ENCODE assay signal across 36 cellular contexts in the genomic region with DNA sequence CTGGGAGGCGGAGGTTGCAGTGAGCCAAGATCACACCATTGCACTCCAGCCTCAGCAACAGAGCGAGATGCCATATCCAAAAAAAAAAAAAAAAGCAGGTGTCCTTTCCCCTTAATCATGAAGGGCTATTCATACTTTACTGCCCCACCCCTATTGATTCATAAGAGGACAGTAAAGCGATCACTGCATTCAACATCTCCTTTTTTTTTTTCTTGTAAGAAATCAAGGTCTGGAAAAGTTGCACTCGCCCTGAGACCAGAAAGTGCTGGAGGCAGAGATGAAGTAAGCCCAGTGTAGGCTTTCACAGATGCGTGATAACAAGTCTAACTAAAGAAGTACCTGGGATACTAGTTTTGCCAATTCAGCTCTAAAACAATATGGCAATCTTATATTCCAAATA.
"Had no signal": no experiment of that assay in that cellular context is flagged by ENCODE, and none has a peak within 500 bp of the region (broad histone marks: within the 10 kb centered on the region; RNA-seq: fewer than 3 reads in every experiment).

No MANE protein-coding gene starts in this region.

- DNase-seq: activated B cell treated with CpG ODN at 0.5 μM for 24 hours; activated CD4-positive, alpha-beta memory T cell treated with anti-CD3 and anti-CD28 coated beads for 36 hours; activated CD4-positive, alpha-beta T cell treated with anti-CD3 and anti-CD28 coated beads for 4 hours; activated CD4-positive, alpha-beta T cell treated with anti-CD3 and anti-CD28 coated beads, Interleukin-2, amount 10 ng/mL, durations not matched to agents 24 days and 14 days; activated CD4-positive, alpha-beta T cell treated with anti-CD3 and anti-CD28 coated beads, Interleukin-2, amount 50 U/mL, for 1 hour; activated CD4-positive, alpha-beta T cell treated with anti-CD3 and anti-CD28 coated beads, Interleukin-2, amount 50 U/mL, for 4 hours; activated CD4-positive, CD25-positive, alpha-beta regulatory T cell treated with anti-CD3 and anti-CD28 coated beads, Interleukin-2, amount 50 U/mL, for 72 hours; activated CD8-positive, alpha-beta memory T cell treated with anti-CD3 and anti-CD28 coated beads for 24 hours; activated CD8-positive, alpha-beta memory T cell treated with anti-CD3 and anti-CD28 coated beads, Interleukin-2, amount 10 ng/mL, durations not matched to agents 7 days and 5 days; activated CD8-positive, alpha-beta memory T cell treated with anti-CD3 and anti-CD28 coated beads, Interleukin-2, amount 50 U/mL, for 48 hours; activated CD8-positive, alpha-beta T cell treated with anti-CD3 and anti-CD28 coated beads for 36 hours; activated effector memory CD4-positive, alpha-beta T cell treated with Interleukin-2 at 50 U/mL for 16 hours; activated gamma-delta T cell; activated naive CD4-positive, alpha-beta T cell treated with anti-CD3 and anti-CD28 coated beads, Interleukin-2, amount 10 ng/mL, durations not matched to agents 7 days and 5 days; activated naive CD4-positive, alpha-beta T cell treated with Interleukin-2 at 50 U/mL for 16 hours; activated naive CD8-positive, alpha-beta T cell treated with anti-CD3 and anti-CD28 coated beads, Interleukin-2, amount 10 ng/mL, durations not matched to agents 7 days and 5 days; activated naive CD8-positive, alpha-beta T cell treated with anti-CD3 and anti-CD28 coated beads, Interleukin-2, amount 50 U/mL, for 24 hours; activated T-cell treated with anti-CD3 and anti-CD28 coated beads, Interleukin-2, amount 50 U/mL, for 24 hours; activated T-cell treated with anti-CD3 and anti-CD28 coated beads, Interleukin-2, amount 50 U/mL, for 48 hours; amygdala; anterior cingulate cortex; caudate nucleus; cerebellar nuclear complex; T-helper 1 cell; T-helper 2 cell; T-helper 9 cell had no signal

- H3K27me3 ChIP-seq: ascending aorta, cardiac muscle cell had no signal

- H3K9me3 Mint-ChIP-seq: activated B cell treated with CpG ODN at 0.5 μM for 24 hours; activated CD4-positive, alpha-beta memory T cell treated with anti-CD3 and anti-CD28 coated beads for 36 hours; activated CD4-positive, alpha-beta T cell treated with anti-CD3 and anti-CD28 coated beads, Interleukin-2, amount 10 ng/mL, durations not matched to agents 24 days and 14 days; activated CD8-positive, alpha-beta T cell treated with anti-CD3 and anti-CD28 coated beads for 36 hours; activated naive CD4-positive, alpha-beta T cell treated with anti-CD3 and anti-CD28 coated beads, Interleukin-2, amount 10 ng/mL, durations not matched to agents 7 days and 5 days; activated naive CD4-positive, alpha-beta T cell treated with anti-CD3 and anti-CD28 coated beads, Interleukin-2, amount 50 U/mL, for 24 hours; activated naive CD8-positive, alpha-beta T cell treated with anti-CD3 and anti-CD28 coated beads, Interleukin-2, amount 10 ng/mL, durations not matched to agents 7 days and 5 days; activated naive CD8-positive, alpha-beta T cell treated with anti-CD3 and anti-CD28 coated beads, Interleukin-2, amount 50 U/mL, for 24 hours; activated T-cell treated with anti-CD3 and anti-CD28 coated beads, Interleukin-2, amount 50 U/mL, for 24 hours; activated T-helper 2 cell treated with anti-CD3 and anti-CD28 coated beads, Interferon-gamma antibody, Interleukin-2, Interleukin-4, amounts not matched to agents 10 μg/mL and 5 μg/mL and 100 μg/mL, durations not matched to agents 14 hours and 24 hours and 36 hours; brain; central memory CD8-positive, alpha-beta T cell; T-helper 1 cell treated with Interleukin-12 subunit alpha and Interleukin-12 subunit beta and Interleukin-4 antibody, amounts not matched to agents 30 μg/mL and 1 μg/mL, for 36 hours; T-helper 2 cell treated with Interferon-gamma antibody and Interleukin-4, amounts not matched to agents 5 μg/mL and 100 μg/mL, for 36 hours had no signal

- H3K27ac Mint-ChIP-seq: activated B cell treated with CpG ODN at 0.5 μM for 24 hours; activated CD4-positive, alpha-beta memory T cell treated with anti-CD3 and anti-CD28 coated beads for 36 hours; activated CD4-positive, alpha-beta T cell treated with anti-CD3 and anti-CD28 coated beads, Interleukin-2, amount 10 ng/mL, durations not matched to agents 24 days and 14 days; activated CD8-positive, alpha-beta memory T cell treated with anti-CD3 and anti-CD28 coated beads, Interleukin-2, amount 10 ng/mL, durations not matched to agents 7 days and 5 days; activated CD8-positive, alpha-beta T cell treated with anti-CD3 and anti-CD28 coated beads for 36 hours; activated naive CD4-positive, alpha-beta T cell treated with anti-CD3 and anti-CD28 coated beads, Interleukin-2, amount 10 ng/mL, durations not matched to agents 7 days and 5 days; activated naive CD4-positive, alpha-beta T cell treated with anti-CD3 and anti-CD28 coated beads, Interleukin-2, amount 50 U/mL, for 24 hours; activated naive CD8-positive, alpha-beta T cell; activated naive CD8-positive, alpha-beta T cell treated with anti-CD3 and anti-CD28 coated beads, Interleukin-2, amount 10 ng/mL, durations not matched to agents 7 days and 5 days; activated naive CD8-positive, alpha-beta T cell treated with anti-CD3 and anti-CD28 coated beads, Interleukin-2, amount 50 U/mL, for 24 hours; activated T-cell treated with anti-CD3 and anti-CD28 coated beads, Interleukin-2, amount 50 U/mL, for 24 hours; activated T-helper 2 cell treated with anti-CD3 and anti-CD28 coated beads, Interferon-gamma antibody, Interleukin-2, Interleukin-4, amounts not matched to agents 10 μg/mL and 5 μg/mL and 100 μg/mL, durations not matched to agents 14 hours and 24 hours and 36 hours; T-helper 1 cell treated with Interleukin-12 subunit alpha and Interleukin-12 subunit beta and Interleukin-4 antibody, amounts not matched to agents 30 μg/mL and 1 μg/mL, for 36 hours; T-helper 2 cell treated with Interferon-gamma antibody and Interleukin-4, amounts not matched to agents 5 μg/mL and 100 μg/mL, for 36 hours had no signal

- H3K4me1 Mint-ChIP-seq: activated naive CD8-positive, alpha-beta T cell treated with anti-CD3 and anti-CD28 coated beads, Interleukin-2, amount 10 ng/mL, durations not matched to agents 7 days and 5 days; central memory CD8-positive, alpha-beta T cell had no signal

- H3K9me3 ChIP-seq: ascending aorta had no signal

- H3K36me3 ChIP-seq: ascending aorta, cardiac muscle cell had no signal

- H3K4me1 ChIP-seq: ascending aorta had no signal

- H3K27ac ChIP-seq: ascending aorta, cardiac muscle cell, VCaP had no signal

- H3K4me3 ChIP-seq: ascending aorta, cardiac muscle cell had no signal

- ATAC-seq: activated CD8-positive, alpha-beta memory T cell treated with anti-CD3 and anti-CD28 coated beads, Interleukin-2, amount 10 ng/mL, durations not matched to agents 7 days and 5 days; activated CD8-positive, alpha-beta T cell treated with anti-CD3 and anti-CD28 coated beads for 36 hours; activated naive CD8-positive, alpha-beta T cell treated with anti-CD3 and anti-CD28 coated beads, Interleukin-2, amount 50 U/mL, for 24 hours had no signal

- H3K4me3 Mint-ChIP-seq: activated B cell treated with CpG ODN at 0.5 μM for 24 hours; activated CD4-positive, alpha-beta memory T cell treated with anti-CD3 and anti-CD28 coated beads for 36 hours; activated CD4-positive, alpha-beta T cell treated with anti-CD3 and anti-CD28 coated beads, Interleukin-2, amount 10 ng/mL, durations not matched to agents 24 days and 14 days; activated CD8-positive, alpha-beta memory T cell treated with anti-CD3 and anti-CD28 coated beads, Interleukin-2, amount 10 ng/mL, durations not matched to agents 7 days and 5 days; activated CD8-positive, alpha-beta T cell treated with anti-CD3 and anti-CD28 coated beads for 36 hours; activated naive CD4-positive, alpha-beta T cell treated with anti-CD3 and anti-CD28 coated beads, Interleukin-2, amount 10 ng/mL, durations not matched to agents 7 days and 5 days; activated naive CD4-positive, alpha-beta T cell treated with anti-CD3 and anti-CD28 coated beads, Interleukin-2, amount 50 U/mL, for 24 hours; activated naive CD8-positive, alpha-beta T cell; activated naive CD8-positive, alpha-beta T cell treated with anti-CD3 and anti-CD28 coated beads, Interleukin-2, amount 10 ng/mL, durations not matched to agents 7 days and 5 days; activated naive CD8-positive, alpha-beta T cell treated with anti-CD3 and anti-CD28 coated beads, Interleukin-2, amount 50 U/mL, for 24 hours; activated T-cell treated with anti-CD3 and anti-CD28 coated beads, Interleukin-2, amount 50 U/mL, for 24 hours; brain; central memory CD8-positive, alpha-beta T cell; T-helper 1 cell treated with Interleukin-12 subunit alpha and Interleukin-12 subunit beta and Interleukin-4 antibody, amounts not matched to agents 30 μg/mL and 1 μg/mL, for 36 hours; T-helper 2 cell treated with Interferon-gamma antibody and Interleukin-4, amounts not matched to agents 5 μg/mL and 100 μg/mL, for 36 hours had no signal

- H3K27me3 Mint-ChIP-seq: activated CD4-positive, alpha-beta memory T cell treated with anti-CD3 and anti-CD28 coated beads for 36 hours; activated CD4-positive, alpha-beta T cell treated with anti-CD3 and anti-CD28 coated beads, Interleukin-2, amount 10 ng/mL, durations not matched to agents 24 days and 14 days; activated CD8-positive, alpha-beta memory T cell treated with anti-CD3 and anti-CD28 coated beads, Interleukin-2, amount 10 ng/mL, durations not matched to agents 7 days and 5 days; activated CD8-positive, alpha-beta T cell treated with anti-CD3 and anti-CD28 coated beads for 36 hours; activated naive CD4-positive, alpha-beta T cell treated with anti-CD3 and anti-CD28 coated beads, Interleukin-2, amount 10 ng/mL, durations not matched to agents 7 days and 5 days; activated naive CD4-positive, alpha-beta T cell treated with anti-CD3 and anti-CD28 coated beads, Interleukin-2, amount 50 U/mL, for 24 hours; activated naive CD8-positive, alpha-beta T cell; activated naive CD8-positive, alpha-beta T cell treated with anti-CD3 and anti-CD28 coated beads, Interleukin-2, amount 10 ng/mL, durations not matched to agents 7 days and 5 days; activated naive CD8-positive, alpha-beta T cell treated with anti-CD3 and anti-CD28 coated beads, Interleukin-2, amount 50 U/mL, for 24 hours; activated T-cell treated with anti-CD3 and anti-CD28 coated beads, Interleukin-2, amount 50 U/mL, for 24 hours; brain; central memory CD8-positive, alpha-beta T cell had no signal
